In the genomic region with DNA sequence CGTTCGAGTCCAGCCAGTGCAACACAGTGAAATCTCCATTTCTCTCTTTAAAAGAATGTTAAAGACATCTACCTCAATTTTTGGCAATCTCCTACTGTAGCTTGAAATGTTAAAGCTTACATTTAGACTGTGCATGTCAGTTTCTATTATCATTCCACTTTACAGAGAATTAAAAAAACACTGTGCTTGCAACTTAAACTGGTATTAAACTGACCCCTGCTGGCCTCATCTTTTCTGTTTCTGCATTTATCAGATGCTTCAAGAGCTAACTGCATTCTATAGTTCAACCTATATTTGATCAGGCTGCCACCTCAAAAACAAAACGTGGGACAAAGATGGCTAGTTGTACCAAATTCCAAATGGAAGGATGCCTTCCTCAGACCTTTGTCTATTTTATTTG, we compare ENCODE assay signal across 8 cellular contexts.
DNase-seq lines count a peak whose midpoint lies in the region; ATAC-seq and TF ChIP-seq lines count a peak whose summit lies in the region.

No MANE protein-coding gene starts in this region.

- DNase-seq in AG08395 (ENCODE audit: low spot score), result peak; percentile 3
- no peak for DNase-seq in GM13977 (ENCODE audit: low spot score)
- no peak for DNase-seq in Panc1 (ENCODE audit: low read depth, low spot score)
- DNase-seq in fibroblast of the conjunctiva (ENCODE audit: low read depth), result peak; percentile 22
- no peak for DNase-seq in activated CD4-positive, alpha-beta memory T cell treated with anti-CD3 and anti-CD28 coated beads, Interleukin-2, amount 10 ng/mL, durations not matched to agents 7 days and 5 days
- DNase-seq in stomach, result no peak
- no peak for DNase-seq in NCI-H1930 (lab: John Stamatoyannopoulos, UW)
- no peak for DNase-seq in left lobe of liver (ENCODE audit: low spot score)

- H3K9me3 ChIP-seq in Panc1 (ENCODE audit: control insufficient read depth, insufficient read depth, low read depth, low read length) (no peaks in the 10 kb centered on the region), stomach (no peaks in the 10 kb centered on the region)

- TF ChIP-seq EP300 in stomach (IDR thresholded peaks at IDR 0.05), result no peak

- no peaks in the 10 kb centered on the region for H3K9me3 Mint-ChIP-seq in activated CD4-positive, alpha-beta memory T cell treated with anti-CD3 and anti-CD28 coated beads, Interleukin-2, amount 10 ng/mL, durations not matched to agents 7 days and 5 days

- no peak for ATAC-seq in Panc1
- ATAC-seq in left lobe of liver, result no peak

- in situ Hi-C loops in GM13977 (cut with MboI; ENCODE audit: low pct_unique_long_range_greater_than_20kb, low sequenced_read_pairs, unreplicated experiment) (loop anchor here (25.0 kb wide), 1 partner anchor 268 kb away; no protein-coding TSS in a partner anchor), Panc1 (cut with HindIII; ENCODE audit: low pct_unique_long_range_greater_than_20kb, low sequenced_read_pairs) (no loop called here)

- no peaks in the 10 kb centered on the region for H3K27me3 ChIP-seq in Panc1 (ENCODE audit: control insufficient read depth, insufficient read depth, low read length)
- H3K27me3 ChIP-seq in stomach, result no peaks in the 10 kb centered on the region

- CTCF ChIA-PET in Panc1 (lab: Charles Lee), result interaction anchor here (1.0 kb wide), 1 partner anchor 1127 kb away, joined by 7 read pairs; no protein-coding TSS in a partner anchor
- CTCF ChIA-PET in activated CD4-positive, alpha-beta memory T cell treated with anti-CD3 and anti-CD28 coated beads, Interleukin-2, amount 10 ng/mL, durations not matched to agents 7 days and 5 days (lab: Charles Lee), result interaction anchor here (1.1 to 1.2 kb wide), 2 partner anchors 269 to 1128 kb away, joined by 3 read pairs; no protein-coding TSS in a partner anchor

- H3K4me3 ChIP-seq in Panc1 (ENCODE audit: low read depth in 2 of 2, low read length in 2 of 2), result no peak overlapping the region
- no peak overlapping the region for H3K4me3 ChIP-seq in stomach

- H3K4me3 Mint-ChIP-seq in activated CD4-positive, alpha-beta memory T cell treated with anti-CD3 and anti-CD28 coated beads, Interleukin-2, amount 10 ng/mL, durations not matched to agents 7 days and 5 days, result no peak overlapping the region

- H3K36me3 Mint-ChIP-seq in activated CD4-positive, alpha-beta memory T cell treated with anti-CD3 and anti-CD28 coated beads, Interleukin-2, amount 10 ng/mL, durations not matched to agents 7 days and 5 days (ENCODE audit: low read depth), result peaks cover 4% of the 10 kb centered on the region

- 79 to 86% (median 84%) methylated on average over 3 of the region's 3 CpGs for WGBS in stomach, 5 donors

- H3K4me1 ChIP-seq in Panc1 (ENCODE audit: control insufficient read depth, insufficient read depth, low read length) (no peaks in the 10 kb centered on the region), stomach (no peaks in the 10 kb centered on the region)

- no TSS peak for BruUV-seq in Panc1 (replicated peaks; lab: Mats Ljungman, UMichigan)

- TF ChIP-seq CTCF in GM13977 (IDR thresholded peaks at IDR 0.05; ENCODE audit: extremely low read depth, insufficient read depth, missing control alignments) (peak; percentile 33), Panc1 (IDR thresholded peaks at IDR 0.05) (peak; percentile 42; the same call in 1 of the 2 replicates), stomach (IDR thresholded peaks at IDR 0.05) (no peak)

- POLR2A ChIA-PET in Panc1 (lab: Charles Lee), result no interaction called here
- POLR2A ChIA-PET in activated CD4-positive, alpha-beta memory T cell treated with anti-CD3 and anti-CD28 coated beads, Interleukin-2, amount 10 ng/mL, durations not matched to agents 7 days and 5 days (lab: Charles Lee), result no interaction called here

- no peaks in the 10 kb centered on the region for H3K4me1 Mint-ChIP-seq in activated CD4-positive, alpha-beta memory T cell treated with anti-CD3 and anti-CD28 coated beads, Interleukin-2, amount 10 ng/mL, durations not matched to agents 7 days and 5 days

- H3K36me3 ChIP-seq in Panc1 (ENCODE audit: control insufficient read depth, insufficient read depth, low read length) (no peaks in the 10 kb centered on the region), stomach (no peaks in the 10 kb centered on the region)

- no peak for TF ChIP-seq POLR2A in stomach (IDR thresholded peaks at IDR 0.05)

- H3K27ac ChIP-seq in Panc1 (ENCODE audit: low read length) (no peak overlapping the region), stomach (no peak overlapping the region)

- no peaks in the 10 kb centered on the region for H3K27me3 Mint-ChIP-seq in activated CD4-positive, alpha-beta memory T cell treated with anti-CD3 and anti-CD28 coated beads, Interleukin-2, amount 10 ng/mL, durations not matched to agents 7 days and 5 days

- H3K27ac Mint-ChIP-seq in activated CD4-positive, alpha-beta memory T cell treated with anti-CD3 and anti-CD28 coated beads, Interleukin-2, amount 10 ng/mL, durations not matched to agents 7 days and 5 days, result no peak overlapping the region

- intact Hi-C loops in Panc1 (cut with micrococcal nuclease; ENCODE audit: unreplicated experiment) (loop anchor here (5.0 to 10.0 kb wide), 2 partner anchors 268 to 1126 kb away; partner anchors contain the start of gene KIF26B), stomach (cut with DNase I; ENCODE audit: low total_unique reads) (no loop called here)

Comparison
In these comparisons a context has a peak if more than half of its experiments do, and no peak if none do; other contexts are left out.
1. DNase-seq: peak in AG08395 (single experiment) and fibroblast of the conjunctiva (single experiment); none in GM13977 (single experiment), Panc1 (single experiment), activated CD4-positive, alpha-beta memory T cell treated with anti-CD3 and anti-CD28 coated beads, Interleukin-2, amount 10 ng/mL, durations not matched to agents 7 days and 5 days (single experiment), stomach (single experiment), NCI-H1930 (0 of 2) and left lobe of liver (single experiment).
2. CTCF ChIP-seq: peak in GM13977 (single experiment) and Panc1 (single experiment); none in stomach (0 of 7).